8 cellular contexts compared by ENCODE assay signal in the genomic region with DNA sequence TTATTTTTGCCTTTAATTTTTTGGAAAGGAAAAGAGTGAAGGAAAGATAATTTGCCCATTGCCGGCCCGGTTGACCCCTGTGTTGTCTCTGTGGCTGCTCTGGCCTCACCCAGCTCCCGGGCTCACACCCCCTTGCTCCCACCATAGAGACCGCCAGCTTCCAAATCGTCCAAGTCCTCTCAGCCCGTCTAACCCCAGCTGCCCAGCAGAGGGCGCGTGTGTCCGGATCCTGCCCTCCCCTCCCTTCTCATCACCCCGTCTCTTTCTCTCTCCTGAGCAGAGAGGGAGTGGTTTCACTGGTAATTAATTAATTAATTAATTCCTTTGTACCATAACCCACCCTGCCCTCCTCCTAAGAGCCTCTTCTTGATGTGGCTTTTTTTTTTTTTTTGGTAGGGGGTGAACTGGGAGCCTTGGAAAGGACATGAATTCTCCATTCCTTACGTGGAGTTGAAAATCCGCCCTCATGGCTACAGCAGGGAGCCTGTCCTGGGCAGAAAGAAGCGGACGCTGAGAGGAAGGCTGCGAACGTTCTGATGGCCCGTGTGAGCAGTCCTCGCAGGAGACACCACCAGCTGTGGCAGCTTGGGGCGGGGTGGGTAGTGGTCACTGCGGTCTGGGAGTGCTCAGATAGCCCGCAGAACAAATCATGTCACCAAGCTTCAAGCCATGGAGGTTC. TPM values are rescaled to one million over a fixed set of nuclear protein-coding genes. Genes with fewer than 3 reads are reported as not detected.
DNase-seq lines count a peak whose midpoint lies in the region; ATAC-seq and TF ChIP-seq lines count a peak whose summit lies in the region.

No MANE protein-coding gene starts in this region.

- no peaks in the 10 kb centered on the region for H3K36me3 Mint-ChIP-seq in naive thymus-derived CD8-positive, alpha-beta T cell

- H4K20me1 ChIP-seq in OCI-LY1 (ENCODE audit: insufficient read depth, low read length): no peaks in the 10 kb centered on the region

- POLR2A ChIA-PET in naive thymus-derived CD8-positive, alpha-beta T cell (lab: Charles Lee): no interaction called here

- no peaks in the 10 kb centered on the region for H3K27me3 ChIP-seq in OCI-LY1 (ENCODE audit: insufficient read depth, low read length)

- H3K36me3 ChIP-seq in OCI-LY1 (ENCODE audit: insufficient read depth, low read length): no peaks in the 10 kb centered on the region

- H3K4me1 Mint-ChIP-seq in naive thymus-derived CD8-positive, alpha-beta T cell: peaks cover 0 to 6% (median 3%) of the 10 kb centered on the region in 4 donors

- H3K9ac ChIP-seq in OCI-LY1 (ENCODE audit: low read length): no peak overlapping the region

- peaks cover 14 to 33% (median 28%) of the 10 kb centered on the region in 5 donors for H3K27me3 Mint-ChIP-seq in naive thymus-derived CD8-positive, alpha-beta T cell

- no peaks in the 10 kb centered on the region for H3K9me3 ChIP-seq in OCI-LY1 (ENCODE audit: low read length)

- H3K27ac ChIP-seq in OCI-LY1 (ENCODE audit: low read depth, low read length, poor library complexity, severe bottlenecking): no peak overlapping the region

- no peaks in the 10 kb centered on the region for H3F3A ChIP-seq in OCI-LY1 (ENCODE audit: insufficient read depth, low read length)

- H3K27ac Mint-ChIP-seq in naive thymus-derived CD8-positive, alpha-beta T cell: no peak overlapping the region

- peaks cover 8% of the 10 kb centered on the region for H3K4me1 ChIP-seq in OCI-LY1 (ENCODE audit: insufficient read depth, low read length, severe bottlenecking)

- DNase-seq in NCI-H1436 (lab: John Stamatoyannopoulos, UW) (peak; percentile 41), NCI-H1436 treated with DMSO at 0.1 percent for 48 hours (lab: John Stamatoyannopoulos, UW) (no peak), HK-2 (ENCODE audit: unreplicated experiment) (peak; percentile 62)
- peak; percentile 88 for DNase-seq in activated CD8-positive, alpha-beta memory T cell treated with anti-CD3 and anti-CD28 coated beads, Interleukin-2, amount 50 U/mL, for 48 hours
- DNase-seq in naive thymus-derived CD8-positive, alpha-beta T cell: peak; percentile 29 to 75 (median 53)
- DNase-seq in stimulated activated naive CD4-positive, alpha-beta T cell (lab: John Stamatoyannopoulos, UW): peak; percentile 9 to 50 (median 39)

- no peak overlapping the region for H3K4me3 ChIP-seq in OCI-LY1 (ENCODE audit: low read depth, low read length, poor library complexity, severe bottlenecking)

- no peaks in the 10 kb centered on the region for H3K79me2 ChIP-seq in OCI-LY1 (ENCODE audit: insufficient read depth, low read length)

- no peak overlapping the region for H2AFZ ChIP-seq in OCI-LY1 (ENCODE audit: low read length)

- no peaks in the 10 kb centered on the region for H3K9me3 Mint-ChIP-seq in naive thymus-derived CD8-positive, alpha-beta T cell

- no peak overlapping the region for H3K4me2 ChIP-seq in OCI-LY1 (ENCODE audit: low read length)

- peak overlapping the region in 1 of 10 donors; percentile 4 for H3K4me3 Mint-ChIP-seq in naive thymus-derived CD8-positive, alpha-beta T cell

- peak; percentile 80 for TF ChIP-seq CTCF in OCI-LY1 (IDR thresholded peaks at IDR 0.05; ENCODE audit: low read length)

- ATAC-seq in esophagus mucosa: peak; percentile 78
- ATAC-seq in naive thymus-derived CD8-positive, alpha-beta T cell: peak; percentile 81 to 85

- no peaks in the 10 kb centered on the region for H3K9me2 ChIP-seq in OCI-LY1 (ENCODE audit: low read depth, low read length)

RNA-seq across cellular contexts. Expression of a gene that starts 45.9 kb away (rescaled TPM):
- total RNA-seq in esophagus mucosa: 6.3 TPM
- total RNA-seq in naive thymus-derived CD8-positive, alpha-beta T cell: 10 to 100 TPM; 25.1 to 25.7 TPM
- 10 to 100 TPM; 26.0 to 32.5 (median 28.9) TPM for polyA plus RNA-seq in naive thymus-derived CD8-positive, alpha-beta T cell
